In the genomic region with DNA sequence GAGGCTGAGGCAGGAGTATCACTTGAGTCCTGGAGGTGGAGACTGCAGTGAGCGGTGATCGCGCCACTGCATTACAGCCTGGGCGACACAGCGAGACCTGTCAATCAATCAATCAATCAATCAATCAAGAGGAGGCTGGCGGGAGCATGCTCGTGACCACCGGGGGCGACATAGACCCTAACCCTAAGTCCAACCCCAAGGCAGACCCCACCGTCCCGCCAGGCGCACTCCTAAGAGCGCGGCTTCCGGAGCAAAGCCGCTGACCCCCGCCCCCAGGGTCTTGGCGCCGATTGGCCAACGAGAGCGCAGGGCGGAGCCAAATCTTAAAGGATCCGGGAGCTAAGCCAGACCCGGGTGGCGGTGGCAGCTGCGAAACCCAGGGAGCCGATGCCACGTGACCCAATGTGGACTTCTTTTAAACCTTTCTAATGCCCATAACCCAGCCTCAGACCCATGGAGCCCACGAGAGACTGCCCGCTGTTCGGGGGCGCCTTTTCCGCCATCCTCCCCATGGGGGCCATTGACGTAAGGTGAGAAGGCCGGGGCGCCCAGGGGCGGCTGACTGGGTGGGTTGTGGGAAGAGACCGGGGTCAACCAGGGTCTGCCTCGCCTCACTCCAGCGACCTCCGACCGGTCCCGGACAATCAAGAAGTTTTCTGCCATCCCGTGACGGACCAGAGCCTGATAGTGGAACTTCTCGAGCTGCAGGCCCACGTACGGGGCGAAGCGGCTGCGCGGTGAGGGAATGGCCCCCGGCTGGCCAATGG, we compare ENCODE assay signal across 8 cellular contexts. TPM values are rescaled to one million over a fixed set of nuclear protein-coding genes. Genes with fewer than 3 reads are reported as not detected.
DNase-seq lines count a peak whose midpoint lies in the region; ATAC-seq and TF ChIP-seq lines count a peak whose summit lies in the region.

A gene with protein sequence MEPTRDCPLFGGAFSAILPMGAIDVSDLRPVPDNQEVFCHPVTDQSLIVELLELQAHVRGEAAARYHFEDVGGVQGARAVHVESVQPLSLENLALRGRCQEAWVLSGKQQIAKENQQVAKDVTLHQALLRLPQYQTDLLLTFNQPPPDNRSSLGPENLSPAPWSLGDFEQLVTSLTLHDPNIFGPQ (plus strand): TSS at position 335 of the 767 bp plus-strand sequence. CDS start 119 bp downstream, at position 454.

- peak within 1 kb of the TSS; percentile 93 to 97 for H3K27ac Mint-ChIP-seq in stimulated activated naive CD8-positive, alpha-beta T cell treated with anti-CD3 and anti-CD28 coated beads, Interleukin-15, amount 100 ng/mL, for 72 hours

- peak; percentile 98 for TF ChIP-seq EP300 in neural cell (conservative IDR thresholded peaks at IDR 0.05; ENCODE audit: poor library complexity, severe bottlenecking)

- peak within 1 kb of the TSS; percentile 68 for H3K9ac ChIP-seq in neural cell (ENCODE audit: low read length)

- no peaks in the 10 kb centered on the region for H3K27me3 ChIP-seq in neural cell (ENCODE audit: insufficient read depth, low read depth, low read length)

- H4K20me1 ChIP-seq in neural cell (ENCODE audit: insufficient read depth) = no peaks in the 10 kb centered on the region

- peaks cover 37% of the 10 kb centered on the region for H3K4me1 Mint-ChIP-seq in stimulated activated naive CD8-positive, alpha-beta T cell treated with anti-CD3 and anti-CD28 coated beads, Interleukin-15, amount 100 ng/mL, for 72 hours

- H3K9me2 ChIP-seq in neural cell (ENCODE audit: insufficient read depth, low read length) = no peaks in the 10 kb centered on the region

- no peaks in the 10 kb centered on the region for H3K9me3 Mint-ChIP-seq in stimulated activated naive CD8-positive, alpha-beta T cell treated with anti-CD3 and anti-CD28 coated beads, Interleukin-15, amount 100 ng/mL, for 72 hours

- DNase-seq in DMS53 treated with DMSO at 0.1 percent for 48 hours (lab: John Stamatoyannopoulos, UW; ENCODE audit: unreplicated experiment) = peak; percentile 94
- peak; percentile 81 for DNase-seq in LHCN-M2 (ENCODE audit: low read depth)
- DNase-seq in SHP77 (lab: John Stamatoyannopoulos, UW) = peak; percentile 86 to 96
- DNase-seq in activated gamma-delta T cell (lab: John Stamatoyannopoulos, UW) = peak; percentile 68
- DNase-seq in fibroblast of the conjunctiva (ENCODE audit: low read depth) = peak; percentile 64
- peak; percentile 79 to 82 for DNase-seq in stimulated activated naive CD8-positive, alpha-beta T cell treated with anti-CD3 and anti-CD28 coated beads, Interleukin-15, amount 100 ng/mL, for 72 hours

- H3K4me3 Mint-ChIP-seq in stimulated activated naive CD8-positive, alpha-beta T cell treated with anti-CD3 and anti-CD28 coated beads, Interleukin-15, amount 100 ng/mL, for 72 hours = peak within 1 kb of the TSS; percentile 91 to 98

- peak; percentile 14 for TF ChIP-seq RAD21 in neural cell (conservative IDR thresholded peaks at IDR 0.05)

- ATAC-seq in GM21723 (IDR thresholded peaks at IDR 0.05; ENCODE audit: unreplicated experiment) = peak; percentile 75
- peak; percentile 92 for ATAC-seq in stimulated activated naive CD8-positive, alpha-beta T cell treated with anti-CD3 and anti-CD28 coated beads, Interleukin-15, amount 100 ng/mL, for 72 hours

- no peaks in the 10 kb centered on the region for H3K27me3 Mint-ChIP-seq in stimulated activated naive CD8-positive, alpha-beta T cell treated with anti-CD3 and anti-CD28 coated beads, Interleukin-15, amount 100 ng/mL, for 72 hours

- TF ChIP-seq CTCF in neural cell (IDR thresholded peaks at IDR 0.05; ENCODE audit: poor library complexity, severe bottlenecking) = peak; percentile 38

- H3K36me3 ChIP-seq in neural cell (ENCODE audit: insufficient read depth, low read length) = no peaks in the 10 kb centered on the region

- H3K27ac ChIP-seq in neural cell (ENCODE audit: low read length) = peak within 1 kb of the TSS; percentile 36

- H3K4me2 ChIP-seq in neural cell (ENCODE audit: low read length) = peak within 1 kb of the TSS; percentile 56

- H3K79me2 ChIP-seq in neural cell (replicated peaks; ENCODE audit: insufficient read depth, low read length) = no peaks in the 10 kb centered on the region

- H3F3A ChIP-seq in neural cell (ENCODE audit: insufficient read depth, low read length, poor library complexity, severe bottlenecking) = no peaks in the 10 kb centered on the region

- H3K9me3 ChIP-seq in neural cell (ENCODE audit: low read length) = no peaks in the 10 kb centered on the region

- peak within 1 kb of the TSS; percentile 73 for H2AFZ ChIP-seq in neural cell (ENCODE audit: low read depth, low read length)

- H3K4me3 ChIP-seq in neural cell (ENCODE audit: low read length) = peak within 1 kb of the TSS; percentile 78

TF ChIP-seq in neural cell, 6 proteins besides CTCF, POLR2A, EP300 and RAD21:
- peak; percentile 8 for TF ChIP-seq POLR2AphosphoS5 (IDR thresholded peaks at IDR 0.05)
- peak; percentile 36 for TF ChIP-seq TAF1 (IDR thresholded peaks at IDR 0.05; ENCODE audit: low read depth)
- TF ChIP-seq SMC3 (conservative IDR thresholded peaks at IDR 0.05; ENCODE audit: poor library complexity) = no peak
- TF ChIP-seq EZH2 (IDR thresholded peaks at IDR 0.05; ENCODE audit: borderline replicate concordance, insufficient read depth, low read length, poor library complexity, severe bottlenecking) = no peak
- TF ChIP-seq, protein P1, sequence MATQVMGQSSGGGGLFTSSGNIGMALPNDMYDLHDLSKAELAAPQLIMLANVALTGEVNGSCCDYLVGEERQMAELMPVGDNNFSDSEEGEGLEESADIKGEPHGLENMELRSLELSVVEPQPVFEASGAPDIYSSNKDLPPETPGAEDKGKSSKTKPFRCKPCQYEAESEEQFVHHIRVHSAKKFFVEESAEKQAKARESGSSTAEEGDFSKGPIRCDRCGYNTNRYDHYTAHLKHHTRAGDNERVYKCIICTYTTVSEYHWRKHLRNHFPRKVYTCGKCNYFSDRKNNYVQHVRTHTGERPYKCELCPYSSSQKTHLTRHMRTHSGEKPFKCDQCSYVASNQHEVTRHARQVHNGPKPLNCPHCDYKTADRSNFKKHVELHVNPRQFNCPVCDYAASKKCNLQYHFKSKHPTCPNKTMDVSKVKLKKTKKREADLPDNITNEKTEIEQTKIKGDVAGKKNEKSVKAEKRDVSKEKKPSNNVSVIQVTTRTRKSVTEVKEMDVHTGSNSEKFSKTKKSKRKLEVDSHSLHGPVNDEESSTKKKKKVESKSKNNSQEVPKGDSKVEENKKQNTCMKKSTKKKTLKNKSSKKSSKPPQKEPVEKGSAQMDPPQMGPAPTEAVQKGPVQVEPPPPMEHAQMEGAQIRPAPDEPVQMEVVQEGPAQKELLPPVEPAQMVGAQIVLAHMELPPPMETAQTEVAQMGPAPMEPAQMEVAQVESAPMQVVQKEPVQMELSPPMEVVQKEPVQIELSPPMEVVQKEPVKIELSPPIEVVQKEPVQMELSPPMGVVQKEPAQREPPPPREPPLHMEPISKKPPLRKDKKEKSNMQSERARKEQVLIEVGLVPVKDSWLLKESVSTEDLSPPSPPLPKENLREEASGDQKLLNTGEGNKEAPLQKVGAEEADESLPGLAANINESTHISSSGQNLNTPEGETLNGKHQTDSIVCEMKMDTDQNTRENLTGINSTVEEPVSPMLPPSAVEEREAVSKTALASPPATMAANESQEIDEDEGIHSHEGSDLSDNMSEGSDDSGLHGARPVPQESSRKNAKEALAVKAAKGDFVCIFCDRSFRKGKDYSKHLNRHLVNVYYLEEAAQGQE (IDR thresholded peaks at IDR 0.05; ENCODE audit: borderline replicate concordance) = peak; percentile 35
- TF ChIP-seq MXI1 (conservative IDR thresholded peaks at IDR 0.05; ENCODE audit: poor library complexity, severe bottlenecking) = peak; percentile 89

RNA-seq across cellular contexts. Expression of the gene that starts here (rescaled TPM):
- total RNA-seq in LHCN-M2 (2014; rRNA removed) = 15.3 and 17.9 TPM in 2 replicates
- polyA plus RNA-seq in LHCN-M2 (2012) = 46.3 TPM
- 20.9 and 42.5 TPM in 2 replicates for polyA plus RNA-seq in neural cell
- polyA minus RNA-seq in neural cell = 8.5 and 8.7 TPM in 2 replicates

Comparison
In these comparisons a context has a peak if more than half of its experiments do, and no peak if none do; other contexts are left out.
1. Peak in every context shown above with its lines: DNase-seq, ATAC-seq, H3K4me3 ChIP-seq and H3K27ac ChIP-seq.